Comparison of ENCODE assay signal across 17 cellular contexts in genomic region chr1:228305721-228306152, GRCh38.
"Had no signal": no experiment of that assay in that cellular context is flagged by ENCODE, and none has a peak within 500 bp of the region (broad histone marks: within the 10 kb centered on the region; RNA-seq: fewer than 3 reads in every experiment).

No MANE protein-coding gene starts in this region.

- DNase-seq: activated CD4-positive, alpha-beta T cell treated with anti-CD3 and anti-CD28 coated beads, Interleukin-2, amount 50 U/mL, for 4 hours; activated naive CD4-positive, alpha-beta T cell treated with anti-CD3 and anti-CD28 coated beads for 36 hours; activated T-cell treated with anti-CD3 and anti-CD28 coated beads, Interleukin-2, amount 50 U/mL, for 72 hours; amniotic stem cell; immature natural killer cell; midbrain; stimulated activated CD4-positive, alpha-beta T cell treated with anti-CD3 and anti-CD28 coated beads, Interleukin-12 subunit alpha, Interleukin-12 subunit beta, amount 100 ng/mL, for 4 hours; stimulated activated naive CD4-positive, alpha-beta T cell treated with Interleukin-2 at 50 U/mL for 16 hours; SW 1271 had no signal

- H3K36me3 ChIP-seq: neutrophil, prostate gland, SJCRH30 had no signal

- H3K4me1 Mint-ChIP-seq: central memory CD8-positive, alpha-beta T cell; immature natural killer cell had no signal

- H3K4me3 ChIP-seq: body of pancreas, prostate gland, SJCRH30 had no signal

- H3K4me1 ChIP-seq: body of pancreas, prostate gland, SJCRH30 had no signal

- H3K27me3 ChIP-seq: body of pancreas, neutrophil, SJCRH30 had no signal

- H3K9me3 ChIP-seq: prostate gland had no signal

- ATAC-seq: activated CD4-positive, CD25-positive, alpha-beta regulatory T cell treated with anti-CD3 and anti-CD28 coated beads, Interleukin-2, amount 50 U/mL, for 24 hours; activated T-cell treated with anti-CD3 and anti-CD28 coated beads, Interleukin-2, amount 50 U/mL, for 72 hours; body of pancreas had no signal

- H3K4me3 Mint-ChIP-seq: activated naive CD4-positive, alpha-beta T cell treated with anti-CD3 and anti-CD28 coated beads for 36 hours; activated T-cell treated with anti-CD3 and anti-CD28 coated beads, Interleukin-2, amount 50 U/mL, for 72 hours; central memory CD8-positive, alpha-beta T cell; dendritic cell treated with granulocyte-macrophage colony-stimulating factor and Interleukin-4, amounts not matched to agents 40 ng/mL and 50 ng/mL, for 4 days; immature natural killer cell; T-helper 2 cell treated with Interferon-gamma antibody and Interleukin-4, amounts not matched to agents 5 μg/mL and 100 μg/mL, for 36 hours had no signal

- H3K27ac ChIP-seq: body of pancreas, neutrophil, prostate gland, SJCRH30 had no signal

- H3K27me3 Mint-ChIP-seq: central memory CD8-positive, alpha-beta T cell; dendritic cell treated with granulocyte-macrophage colony-stimulating factor and Interleukin-4, amounts not matched to agents 40 ng/mL and 50 ng/mL, for 4 days had no signal

- H3K27ac Mint-ChIP-seq: activated naive CD4-positive, alpha-beta T cell treated with anti-CD3 and anti-CD28 coated beads for 36 hours; activated T-cell treated with anti-CD3 and anti-CD28 coated beads, Interleukin-2, amount 50 U/mL, for 72 hours; dendritic cell treated with granulocyte-macrophage colony-stimulating factor and Interleukin-4, amounts not matched to agents 40 ng/mL and 50 ng/mL, for 4 days; immature natural killer cell; T-helper 2 cell treated with Interferon-gamma antibody and Interleukin-4, amounts not matched to agents 5 μg/mL and 100 μg/mL, for 36 hours had no signal
